In the genomic region with DNA sequence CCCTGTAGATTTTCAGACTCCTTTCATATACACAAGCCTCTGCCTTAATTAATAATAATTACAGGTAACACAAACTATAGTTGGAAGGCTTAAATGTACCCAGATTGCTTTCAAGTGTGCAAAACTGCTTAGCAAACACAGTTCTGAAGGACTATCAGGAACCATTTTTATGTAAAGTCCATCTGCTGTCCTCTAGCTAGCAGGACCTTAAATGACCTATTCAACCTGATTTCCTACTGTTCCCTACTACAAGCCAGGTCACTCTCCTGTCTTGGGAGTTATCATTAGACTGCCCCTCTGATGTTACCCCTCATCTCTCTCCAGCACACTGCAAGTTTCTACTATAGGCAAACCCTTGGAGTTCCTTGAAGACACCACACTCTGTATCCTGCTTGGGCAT, we compare ENCODE assay signal across 28 cellular contexts.
DNase-seq lines count a peak whose midpoint lies in the region; ATAC-seq and TF ChIP-seq lines count a peak whose summit lies in the region.
"Had no signal": no experiment of that assay in that cellular context is flagged by ENCODE, and none has a peak within 500 bp of the region (broad histone marks: within the 10 kb centered on the region; RNA-seq: fewer than 3 reads in every experiment).

No MANE protein-coding gene starts in this region.

- H3K27me3 Mint-ChIP-seq in GM23338 (ENCODE audit: insufficient read depth, low read depth, poor library complexity) (peaks cover 2% of the 10 kb centered on the region), WTC11 (ENCODE audit: low read depth) (no peaks in the 10 kb centered on the region), osteocyte (ENCODE audit: unreplicated experiment) (peaks cover 15% of the 10 kb centered on the region)
- H3K27me3 Mint-ChIP-seq: central memory CD8-positive, alpha-beta T cell; dendritic cell treated with granulocyte-macrophage colony-stimulating factor and Interleukin-4, amounts not matched to agents 40 ng/mL and 50 ng/mL, for 4 days; stimulated activated naive B cell treated with anti-CD40 and anti-IgM and Interleukin-4, amounts not matched to agents 10 μg/mL and 1 μg/mL and 100 μg/mL, for 72 hours had no signal

- H2AFZ ChIP-seq in GM23338 (0 out of 2 replicates have a peak overlapping the region, but pooled peaks have one; percentile 34), Karpas-422 (ENCODE audit: low read length) (no peak overlapping the region)
- H2AFZ ChIP-seq: PC-9 had no signal

- no peaks in the 10 kb centered on the region for H3K9me3 Mint-ChIP-seq in GM23338
- H3K9me3 Mint-ChIP-seq in WTC11: no peaks in the 10 kb centered on the region; the same call in 1 of the 2 replicates
- H3K9me3 Mint-ChIP-seq in osteocyte (ENCODE audit: unreplicated experiment): no peaks in the 10 kb centered on the region
- H3K9me3 Mint-ChIP-seq: stimulated activated naive B cell treated with anti-CD40 and anti-IgM and Interleukin-4, amounts not matched to agents 10 μg/mL and 1 μg/mL and 100 μg/mL, for 72 hours; T-helper 2 cell treated with Interferon-gamma antibody and Interleukin-4, amounts not matched to agents 5 μg/mL and 100 μg/mL, for 36 hours had no signal

- H3K4me2 ChIP-seq in GM23338 (no peak overlapping the region), Karpas-422 (ENCODE audit: low read depth, low read length, poor library complexity, severe bottlenecking) (no peak overlapping the region)
- H3K4me2 ChIP-seq: BLaER1, PC-9 had no signal

- ATAC-seq in GM23338 (no peak; the same call in 2 of the 3 replicates), WTC11 (peak; percentile 39; the same call in 1 of the 2 replicates)
- ATAC-seq: psoas muscle; stimulated activated naive B cell treated with anti-CD40 and anti-IgM and Interleukin-4, amounts not matched to agents 10 μg/mL and 1 μg/mL and 100 μg/mL, for 72 hours had no signal

- H3K27ac ChIP-seq in GM23338 (ENCODE audit: low read depth) (no peak overlapping the region), Karpas-422 (ENCODE audit: low read length) (no peak overlapping the region)
- H3K27ac ChIP-seq: BLaER1, esophagus squamous epithelium, left ventricle myocardium inferior, PC-9, psoas muscle had no signal

- no peaks in the 10 kb centered on the region for H3K79me2 ChIP-seq in GM23338 (replicated peaks; ENCODE audit: insufficient read depth)
- H3K79me2 ChIP-seq in Karpas-422 (ENCODE audit: low read length): no peaks in the 10 kb centered on the region

- H3K9me3 ChIP-seq in Karpas-422 (ENCODE audit: low read length): no peaks in the 10 kb centered on the region
- H3K9me3 ChIP-seq: BLaER1, Caco-2, esophagus squamous epithelium, left ventricle myocardium inferior, psoas muscle had no signal

- CTCF ChIA-PET in WTC11 (lab: Charles Lee): interaction anchor here (0.9 kb wide), 1 partner anchor 48 kb away, joined by 3 read pairs; no protein-coding TSS in a partner anchor

- TF ChIP-seq CTCF in GM23338 (conservative IDR thresholded peaks at IDR 0.05; ENCODE audit: low read depth in 2 of 2): no peak
- TF ChIP-seq CTCF in WTC11 (IDR thresholded peaks at IDR 0.05): no peak
- no peak for TF ChIP-seq CTCF in osteocyte (IDR thresholded peaks at IDR 0.05)

- no peak overlapping the region for H3K4me3 Mint-ChIP-seq in GM23338
- no peak overlapping the region for H3K4me3 Mint-ChIP-seq in WTC11
- H3K4me3 Mint-ChIP-seq in osteocyte (ENCODE audit: unreplicated experiment): no peak overlapping the region
- H3K4me3 Mint-ChIP-seq: central memory CD8-positive, alpha-beta T cell; dendritic cell treated with granulocyte-macrophage colony-stimulating factor and Interleukin-4, amounts not matched to agents 40 ng/mL and 50 ng/mL, for 4 days; stimulated activated naive B cell treated with anti-CD40 and anti-IgM and Interleukin-4, amounts not matched to agents 10 μg/mL and 1 μg/mL and 100 μg/mL, for 72 hours; T-helper 2 cell treated with Interferon-gamma antibody and Interleukin-4, amounts not matched to agents 5 μg/mL and 100 μg/mL, for 36 hours had no signal

- H3K9me2 ChIP-seq in GM23338 (ENCODE audit: insufficient read depth) (no peaks in the 10 kb centered on the region), Karpas-422 (replicated peaks; ENCODE audit: insufficient read depth, low read length) (no peaks in the 10 kb centered on the region)

- POLR2A ChIA-PET in WTC11 (lab: Charles Lee): no interaction called here

- no peak overlapping the region for H3K9ac ChIP-seq in Karpas-422 (ENCODE audit: low read length)
- H3K9ac ChIP-seq: BLaER1 had no signal

- H3K4me3 ChIP-seq in GM23338: no peak overlapping the region
- H3K4me3 ChIP-seq in Karpas-422 (ENCODE audit: low read length): no peak overlapping the region
- H3K4me3 ChIP-seq: BLaER1, esophagus squamous epithelium, left ventricle myocardium inferior, PC-9, psoas muscle had no signal

- H4K20me1 ChIP-seq in GM23338 (replicated peaks; ENCODE audit: insufficient read depth) (no peaks in the 10 kb centered on the region), Karpas-422 (ENCODE audit: insufficient read depth, low read depth, low read length) (no peaks in the 10 kb centered on the region)
- H4K20me1 ChIP-seq: BLaER1 had no signal

- H3K36me3 ChIP-seq in GM23338 (ENCODE audit: insufficient read depth): no peaks in the 10 kb centered on the region
- H3K36me3 ChIP-seq in Karpas-422 (ENCODE audit: insufficient read depth, low read length): no peaks in the 10 kb centered on the region
- H3K36me3 ChIP-seq: BLaER1, esophagus squamous epithelium, left ventricle myocardium inferior had no signal

- H3F3A ChIP-seq in GM23338 (replicated peaks; ENCODE audit: low read depth): no peaks in the 10 kb centered on the region

- no peak overlapping the region for H3K27ac Mint-ChIP-seq in GM23338
- H3K27ac Mint-ChIP-seq in WTC11: no peak overlapping the region
- H3K27ac Mint-ChIP-seq in osteocyte (ENCODE audit: unreplicated experiment): no peak overlapping the region
- H3K27ac Mint-ChIP-seq: dendritic cell treated with granulocyte-macrophage colony-stimulating factor and Interleukin-4, amounts not matched to agents 40 ng/mL and 50 ng/mL, for 4 days; stimulated activated naive B cell treated with anti-CD40 and anti-IgM and Interleukin-4, amounts not matched to agents 10 μg/mL and 1 μg/mL and 100 μg/mL, for 72 hours; T-helper 2 cell treated with Interferon-gamma antibody and Interleukin-4, amounts not matched to agents 5 μg/mL and 100 μg/mL, for 36 hours had no signal

- H3K27me3 ChIP-seq in GM23338 (ENCODE audit: insufficient read depth): no peaks in the 10 kb centered on the region
- no peaks in the 10 kb centered on the region for H3K27me3 ChIP-seq in Karpas-422 (ENCODE audit: low read length)
- H3K27me3 ChIP-seq: BLaER1, esophagus squamous epithelium had no signal

- H3K4me1 Mint-ChIP-seq in GM23338 (peaks cover 6% of the 10 kb centered on the region; the same call in 2 of the 3 replicates), WTC11 (peaks cover 11% of the 10 kb centered on the region), osteocyte (ENCODE audit: unreplicated experiment) (no peaks in the 10 kb centered on the region)
- H3K4me1 Mint-ChIP-seq: central memory CD8-positive, alpha-beta T cell; stimulated activated naive B cell treated with anti-CD40 and anti-IgM and Interleukin-4, amounts not matched to agents 10 μg/mL and 1 μg/mL and 100 μg/mL, for 72 hours had no signal

- H3K36me3 Mint-ChIP-seq in GM23338 (ENCODE audit: low read depth) (no peaks in the 10 kb centered on the region), WTC11 (no peaks in the 10 kb centered on the region), osteocyte (ENCODE audit: unreplicated experiment) (no peaks in the 10 kb centered on the region)
- H3K36me3 Mint-ChIP-seq: stimulated activated naive B cell treated with anti-CD40 and anti-IgM and Interleukin-4, amounts not matched to agents 10 μg/mL and 1 μg/mL and 100 μg/mL, for 72 hours had no signal

- peaks cover 10% of the 10 kb centered on the region; the same call in 1 of the 2 replicates for H3K4me1 ChIP-seq in GM23338 (ENCODE audit: insufficient read depth)
- no peaks in the 10 kb centered on the region for H3K4me1 ChIP-seq in Karpas-422 (ENCODE audit: low read length)
- H3K4me1 ChIP-seq: BLaER1, esophagus squamous epithelium, left ventricle myocardium inferior, psoas muscle had no signal

- DNase-seq in DMS 273 (lab: John Stamatoyannopoulos, UW; ENCODE audit: unreplicated experiment): peak; percentile 47
- DNase-seq in GM23338 (ENCODE audit: low spot score): no peak
- DNase-seq in NCI-H1436 treated with DMSO at 0.1 percent for 48 hours (lab: John Stamatoyannopoulos, UW): peak; percentile 49
- no peak for DNase-seq in WTC11 (ENCODE audit: low spot score)
- no peak for DNase-seq in Karpas-422
- DNase-seq in osteocyte (ENCODE audit: extremely low spot score, unreplicated experiment): no peak
- no peak for DNase-seq in HCEC 1CT
- DNase-seq in NCI-H1048 (lab: John Stamatoyannopoulos, UW): no peak
- DNase-seq: activated CD4-positive, alpha-beta T cell treated with anti-CD3 and anti-CD28 coated beads for 4 hours; activated CD8-positive, alpha-beta memory T cell treated with anti-CD3 and anti-CD28 coated beads for 24 hours; activated T-cell treated with anti-CD3 and anti-CD28 coated beads, Interleukin-2, amount 50 U/mL, for 1 hour; Caco-2; esophagus squamous epithelium; foreskin melanocyte; IMR-90; left ventricle myocardium inferior; NCI-H187 treated with DMSO at 0.1 percent for 48 hours; NCI-H226; NK-92 treated with Interleukin-12 subunit alpha and Interleukin-12 subunit beta, amount 100 ng/mL, for 24 hours; PC-9; psoas muscle; SHP77; stimulated activated CD4-positive, alpha-beta T cell treated with anti-CD3 and anti-CD28 coated beads, Interleukin-15, amount 100 ng/mL, for 24 hours; stimulated activated naive B cell treated with anti-CD40 and anti-IgM and Interleukin-4, amounts not matched to agents 10 μg/mL and 1 μg/mL and 100 μg/mL, for 72 hours had no signal

TF ChIP-seq in GM23338, 12 proteins besides CTCF, POLR2A, EP300 and RAD21 (continues in another document):
- TF ChIP-seq ZNF331 (CRISPR knock-in tag; IDR thresholded peaks at IDR 0.05; ENCODE audit: low read depth) (no peak), ZNF114 (CRISPR knock-in tag; IDR thresholded peaks at IDR 0.05) (no peak)

TF ChIP-seq in WTC11, 78 proteins besides CTCF, POLR2A, EP300 and RAD21 (continues in another document):
- no peak for TF ChIP-seq SOX15 (CRISPR knock-in tag; IDR thresholded peaks at IDR 0.05)

Comparison
In these comparisons a context has a peak if more than half of its experiments do, and no peak if none do; other contexts are left out.
1. DNase-seq: peak in DMS 273 (single experiment) and NCI-H1436 treated with DMSO at 0.1 percent for 48 hours (single experiment); none in GM23338 (single experiment), WTC11 (single experiment), Karpas-422 (single experiment), osteocyte (single experiment), HCEC 1CT (single experiment) and NCI-H1048 (single experiment).